ENCODE assay signal across 8 cellular contexts in genomic region chr21:6110716-6111343, GRCh38.
DNase-seq lines count a peak whose midpoint lies in the region; ATAC-seq, FAIRE-seq and TF ChIP-seq lines count a peak whose summit lies in the region.
"Not testable (repeated sequence)": the region's sequence is repeated elsewhere in the genome, so short reads cannot be mapped to it uniquely, and the experiment has no call there.

No MANE protein-coding gene starts in this region.

- H3K4me1 ChIP-seq in pancreas: not testable (repeated sequence)

- H3K36me3 ChIP-seq in pancreas: not testable (repeated sequence)

- FAIRE-seq in pancreas (lab: Jason Lieb, UNC): not testable (repeated sequence)

- H3K9me3 Mint-ChIP-seq in CD4-positive, alpha-beta T cell; activated B cell treated with CpG ODN at 0.5 μM for 24 hours: not testable (repeated sequence)

- H3K36me3 Mint-ChIP-seq in CD4-positive, alpha-beta T cell (ENCODE audit: low read depth); activated B cell treated with CpG ODN at 0.5 μM for 24 hours (ENCODE audit: low read depth): not testable (repeated sequence)

- ATAC-seq in CD4-positive, alpha-beta T cell (ENCODE audit: poor library complexity): peak; percentile 78
- ATAC-seq in GM19324 (IDR thresholded peaks at IDR 0.05; ENCODE audit: low FRiP score, unreplicated experiment): peak; percentile 84
- peak; percentile 63 for ATAC-seq in GM21619 (IDR thresholded peaks at IDR 0.05; ENCODE audit: unreplicated experiment)
- peak; percentile 82 for ATAC-seq in HG02938 (IDR thresholded peaks at IDR 0.05; ENCODE audit: unreplicated experiment)
- peak; percentile 39 for ATAC-seq in HG03378 (IDR thresholded peaks at IDR 0.05; ENCODE audit: unreplicated experiment)
- peak; percentile 77 for ATAC-seq in activated B cell treated with CpG ODN at 0.5 μM for 24 hours (ENCODE audit: low read depth)
- ATAC-seq in Right ventricle myocardium inferior: peak; percentile 91
- peak; percentile 51 to 79 (median 74) for ATAC-seq in pancreas

- not testable (repeated sequence) for H3K27ac Mint-ChIP-seq in CD4-positive, alpha-beta T cell; activated B cell treated with CpG ODN at 0.5 μM for 24 hours

- not testable (repeated sequence) for TF ChIP-seq CTCF in CD4-positive, alpha-beta T cell (IDR thresholded peaks at IDR 0.05); activated B cell treated with CpG ODN at 0.5 μM for 24 hours (IDR thresholded peaks at IDR 0.05); pancreas (IDR thresholded peaks at IDR 0.05)

- intact Hi-C loops in CD4-positive, alpha-beta T cell (cut with DNase I, micrococcal nuclease); activated B cell treated with CpG ODN at 0.5 μM for 24 hours (cut with micrococcal nuclease); Right ventricle myocardium inferior (cut with DNase I); pancreas (cut with DNase I): not testable (repeated sequence)

- no CpG with 5 or more reads among the region's 110 CpGs for WGBS in pancreas, 2 donors

- H3K4me3 Mint-ChIP-seq in CD4-positive, alpha-beta T cell; activated B cell treated with CpG ODN at 0.5 μM for 24 hours: not testable (repeated sequence)

- CTCF ChIA-PET in CD4-positive, alpha-beta T cell (lab: Charles Lee); activated B cell treated with CpG ODN at 0.5 μM for 24 hours (lab: Charles Lee): not testable (repeated sequence)

- H3K4me1 Mint-ChIP-seq in CD4-positive, alpha-beta T cell (ENCODE audit: low read depth); activated B cell treated with CpG ODN at 0.5 μM for 24 hours: not testable (repeated sequence)

- not testable (repeated sequence) for H3K27ac ChIP-seq in CD4-positive, alpha-beta T cell (ENCODE audit: low read depth, low read length); pancreas

- not testable (repeated sequence) for H3K27me3 Mint-ChIP-seq in CD4-positive, alpha-beta T cell; activated B cell treated with CpG ODN at 0.5 μM for 24 hours

- POLR2A ChIA-PET in CD4-positive, alpha-beta T cell (lab: Charles Lee); activated B cell treated with CpG ODN at 0.5 μM for 24 hours (lab: Charles Lee): not testable (repeated sequence)

- not testable (repeated sequence) for H3K27me3 ChIP-seq in CD4-positive, alpha-beta T cell (ENCODE audit: control insufficient read depth, insufficient read depth, low read length); pancreas

- H3K9me3 ChIP-seq in CD4-positive, alpha-beta T cell (ENCODE audit: control insufficient read depth, low read length); pancreas: not testable (repeated sequence)

- not testable (repeated sequence) for DNase-seq in CD4-positive, alpha-beta T cell; activated B cell treated with CpG ODN at 0.5 μM for 24 hours; Right ventricle myocardium inferior (ENCODE audit: missing footprints); pancreas

- H3K4me3 ChIP-seq in pancreas: not testable (repeated sequence)

Comparison
In these comparisons a context has a peak if more than half of its experiments do, and no peak if none do; other contexts are left out.
1. ATAC-seq: peak in every context shown above with its lines; median percentile 91 in Right ventricle myocardium inferior; 84 in GM19324; 82 in HG02938; 78 in CD4-positive, alpha-beta T cell; 77 in activated B cell treated with CpG ODN at 0.5 μM for 24 hours; 74 in pancreas; 63 in GM21619; 39 in HG03378.